In the genomic region with DNA sequence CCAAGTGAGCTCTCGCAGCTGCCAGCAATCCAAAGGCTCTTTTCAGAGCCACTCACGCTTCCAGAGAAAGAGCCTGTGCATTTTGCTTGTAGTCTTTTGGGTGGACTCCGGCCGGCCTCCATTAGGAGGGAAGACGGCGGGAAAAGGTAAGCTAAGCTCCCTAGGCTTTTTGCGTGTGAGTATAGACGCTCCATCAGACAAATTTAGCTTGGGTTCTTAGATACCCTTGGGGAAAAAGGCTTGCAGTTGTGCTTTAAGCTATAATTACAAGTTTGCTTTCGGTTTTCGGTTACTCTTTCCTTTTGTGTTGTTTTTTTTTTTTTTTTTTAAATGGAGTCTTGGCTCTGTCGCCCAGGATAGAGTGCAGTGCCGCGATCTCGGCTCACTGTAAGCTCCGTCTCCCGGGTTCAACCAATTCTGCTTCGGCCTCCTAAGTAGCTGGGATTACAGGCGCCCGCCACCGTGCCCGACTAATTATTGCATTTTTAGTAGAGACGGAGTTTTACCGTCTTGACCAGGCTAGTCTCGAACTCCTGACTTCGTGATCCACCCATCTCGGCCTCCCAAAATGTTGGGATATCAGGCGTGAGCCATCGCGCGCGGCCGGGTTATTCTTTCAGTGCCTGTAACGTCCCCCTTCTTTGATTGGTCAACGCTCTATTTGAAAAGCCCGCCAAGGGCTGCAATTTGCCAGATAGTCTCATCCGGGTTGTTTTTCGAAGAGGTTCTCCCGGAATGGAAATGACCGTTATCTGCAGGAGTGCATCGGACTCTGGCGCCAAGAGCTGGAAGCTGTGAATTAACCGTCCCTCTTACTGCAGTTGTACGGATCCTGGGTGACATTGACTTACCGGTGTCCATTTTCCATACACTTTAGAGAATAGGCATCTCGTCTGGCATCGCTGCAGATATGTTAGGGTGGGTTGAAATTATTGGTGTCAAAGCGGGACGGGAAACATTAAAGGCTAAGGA, we compare ENCODE assay signal across 8 cellular contexts. TPM values are rescaled to one million over a fixed set of nuclear protein-coding genes. Genes with fewer than 3 reads are reported as not detected.
DNase-seq lines count a peak whose midpoint lies in the region; ATAC-seq and TF ChIP-seq lines count a peak whose summit lies in the region.

No MANE protein-coding gene starts in this region.

- H3K9me3 ChIP-seq in liver (ENCODE audit: control insufficient read depth in 4 of 4, low read length in 3 of 4) = peaks cover 0 to 12% (median 0%) of the 10 kb centered on the region in 4 donors

- no peaks in the 10 kb centered on the region for H3K27me3 ChIP-seq in liver (ENCODE audit: control insufficient read depth in 4 of 4, insufficient read depth in 4 of 4, low read length in 3 of 4)

- peak overlapping the region; percentile 56 to 96 for H3K9ac ChIP-seq in liver (ENCODE audit: low read depth in 1 of 2, low read length in 2 of 2)

- peaks cover 26% of the 10 kb centered on the region for H3K4me1 Mint-ChIP-seq in activated CD4-positive, alpha-beta T cell treated with anti-CD3 and anti-CD28 coated beads, Interleukin-2, amount 10 ng/mL, durations not matched to agents 7 days and 5 days

- no peak for ATAC-seq in HG02852 (IDR thresholded peaks at IDR 0.05; ENCODE audit: unreplicated experiment)

- peak overlapping the region; percentile 60 to 91 (median 89) for H3K4me3 ChIP-seq in liver (ENCODE audit: low read depth in 1 of 3, low read length in 3 of 3)

- H3K36me3 Mint-ChIP-seq in activated CD4-positive, alpha-beta T cell treated with anti-CD3 and anti-CD28 coated beads, Interleukin-2, amount 10 ng/mL, durations not matched to agents 7 days and 5 days (ENCODE audit: low read depth) = peaks cover 8% of the 10 kb centered on the region

- no peaks in the 10 kb centered on the region for H3K27me3 Mint-ChIP-seq in activated CD4-positive, alpha-beta T cell treated with anti-CD3 and anti-CD28 coated beads, Interleukin-2, amount 10 ng/mL, durations not matched to agents 7 days and 5 days

- H3K27ac Mint-ChIP-seq in activated CD4-positive, alpha-beta T cell treated with anti-CD3 and anti-CD28 coated beads, Interleukin-2, amount 10 ng/mL, durations not matched to agents 7 days and 5 days = no peak overlapping the region

- H3K27ac ChIP-seq in liver (ENCODE audit: low read depth in 1 of 2, low read length in 2 of 2) = peak overlapping the region; percentile 88 to 92

- TF ChIP-seq CTCF in liver (IDR thresholded peaks at IDR 0.05; ENCODE audit: low read depth, low read length, missing input control) = no peak

- no peaks in the 10 kb centered on the region for H3K9me3 Mint-ChIP-seq in activated CD4-positive, alpha-beta T cell treated with anti-CD3 and anti-CD28 coated beads, Interleukin-2, amount 10 ng/mL, durations not matched to agents 7 days and 5 days

- WGBS in liver = under 1% methylated on average over 48 of the region's 48 CpGs

- POLR2A ChIA-PET in HEK293T (lab: Yijun Ruan, JAX) = interaction anchor here (0.7 to 6.2 kb wide), 48 partner anchors 11 to 1873 kb away, joined by 3 to 422 read pairs (median 6); a partner anchor contains a TSS
- POLR2A ChIA-PET in activated CD4-positive, alpha-beta T cell treated with anti-CD3 and anti-CD28 coated beads, Interleukin-2, amount 10 ng/mL, durations not matched to agents 7 days and 5 days (lab: Charles Lee) = interaction anchor here (0.6 to 9.9 kb wide), 17 partner anchors 25 to 1872 kb away, joined by 3 to 593 read pairs (median 6); a partner anchor contains a TSS

- H3K4me3 Mint-ChIP-seq in activated CD4-positive, alpha-beta T cell treated with anti-CD3 and anti-CD28 coated beads, Interleukin-2, amount 10 ng/mL, durations not matched to agents 7 days and 5 days = no peak overlapping the region

- H3K36me3 ChIP-seq in liver (ENCODE audit: control insufficient read depth in 4 of 4, insufficient read depth in 3 of 4, low read depth in 1 of 4, low read length in 3 of 4) = no peaks in the 10 kb centered on the region

- H3K4me1 ChIP-seq in liver (ENCODE audit: control insufficient read depth in 4 of 4, insufficient read depth in 4 of 4, low read length in 3 of 4) = peaks cover 3 to 38% (median 18%) of the 10 kb centered on the region in 4 donors

- peak; percentile 92 to 95 for DNase-seq in AML-193 (lab: John Stamatoyannopoulos, UW)
- peak; percentile 56 for DNase-seq in HEK293T (ENCODE audit: extremely low spot score)
- peak; percentile 96 to 98 for DNase-seq in NCI-H524 (lab: John Stamatoyannopoulos, UW)
- peak; percentile 91 for DNase-seq in activated CD4-positive, alpha-beta T cell treated with anti-CD3 and anti-CD28 coated beads, Interleukin-2, amount 10 ng/mL, durations not matched to agents 7 days and 5 days
- peak; percentile 87 for DNase-seq in ecto neural progenitor cell (ENCODE audit: low spot score)
- DNase-seq in stimulated activated CD4-positive, alpha-beta T cell treated with anti-CD3 and anti-CD28 coated beads, Interleukin-4, amount 100 ng/mL, for 1 hour = peak; percentile 61

- CTCF ChIA-PET in HEK293T (lab: Yijun Ruan, JAX) = interaction anchor here (0.5 to 1.7 kb wide), 6 partner anchors 55 to 597 kb away, joined by 3 to 7 read pairs (median 4); a partner anchor contains a TSS
- CTCF ChIA-PET in activated CD4-positive, alpha-beta T cell treated with anti-CD3 and anti-CD28 coated beads, Interleukin-2, amount 10 ng/mL, durations not matched to agents 7 days and 5 days (lab: Charles Lee) = interaction anchor here (0.6 to 5.3 kb wide), 22 partner anchors 8 to 1712 kb away, joined by 3 to 47 read pairs (median 5); a partner anchor contains a TSS

- peak in 1 of 2 donors; percentile 14 for TF ChIP-seq RAD21 in liver (IDR thresholded peaks at IDR 0.05)

TF ChIP-seq in HEK293T, 16 proteins besides CTCF, POLR2A, EP300 and RAD21:
- peak; percentile 99 for TF ChIP-seq FOXM1 (IDR thresholded peaks at IDR 0.05; ENCODE audit: borderline replicate concordance)
- peak; percentile 6; the same call in 1 of the 2 replicates for TF ChIP-seq ELF4 (IDR thresholded peaks at IDR 0.05)
- TF ChIP-seq ZNF384 (IDR thresholded peaks at IDR 0.05) = peak; percentile 93
- TF ChIP-seq, protein P1, sequence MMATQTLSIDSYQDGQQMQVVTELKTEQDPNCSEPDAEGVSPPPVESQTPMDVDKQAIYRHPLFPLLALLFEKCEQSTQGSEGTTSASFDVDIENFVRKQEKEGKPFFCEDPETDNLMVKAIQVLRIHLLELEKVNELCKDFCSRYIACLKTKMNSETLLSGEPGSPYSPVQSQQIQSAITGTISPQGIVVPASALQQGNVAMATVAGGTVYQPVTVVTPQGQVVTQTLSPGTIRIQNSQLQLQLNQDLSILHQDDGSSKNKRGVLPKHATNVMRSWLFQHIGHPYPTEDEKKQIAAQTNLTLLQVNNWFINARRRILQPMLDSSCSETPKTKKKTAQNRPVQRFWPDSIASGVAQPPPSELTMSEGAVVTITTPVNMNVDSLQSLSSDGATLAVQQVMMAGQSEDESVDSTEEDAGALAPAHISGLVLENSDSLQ (IDR thresholded peaks at IDR 0.05) = peak; percentile 33; the same call in 1 of the 2 replicates
- no peak for TF ChIP-seq ARNT (IDR thresholded peaks at IDR 0.05)
- TF ChIP-seq NFRKB (IDR thresholded peaks at IDR 0.05) = 0 out of 2 replicates have a peak, but pooled peaks have one; percentile 22
- TF ChIP-seq SUZ12 (IDR thresholded peaks at IDR 0.05) = no peak
- TF ChIP-seq SP1 (IDR thresholded peaks at IDR 0.05) = no peak
- peak; percentile 87 for TF ChIP-seq L3MBTL2 (conservative IDR thresholded peaks at IDR 0.05)

TF ChIP-seq in liver, 16 proteins besides CTCF, POLR2A, EP300 and RAD21 (continues in another document):
- TF ChIP-seq, protein P2, sequence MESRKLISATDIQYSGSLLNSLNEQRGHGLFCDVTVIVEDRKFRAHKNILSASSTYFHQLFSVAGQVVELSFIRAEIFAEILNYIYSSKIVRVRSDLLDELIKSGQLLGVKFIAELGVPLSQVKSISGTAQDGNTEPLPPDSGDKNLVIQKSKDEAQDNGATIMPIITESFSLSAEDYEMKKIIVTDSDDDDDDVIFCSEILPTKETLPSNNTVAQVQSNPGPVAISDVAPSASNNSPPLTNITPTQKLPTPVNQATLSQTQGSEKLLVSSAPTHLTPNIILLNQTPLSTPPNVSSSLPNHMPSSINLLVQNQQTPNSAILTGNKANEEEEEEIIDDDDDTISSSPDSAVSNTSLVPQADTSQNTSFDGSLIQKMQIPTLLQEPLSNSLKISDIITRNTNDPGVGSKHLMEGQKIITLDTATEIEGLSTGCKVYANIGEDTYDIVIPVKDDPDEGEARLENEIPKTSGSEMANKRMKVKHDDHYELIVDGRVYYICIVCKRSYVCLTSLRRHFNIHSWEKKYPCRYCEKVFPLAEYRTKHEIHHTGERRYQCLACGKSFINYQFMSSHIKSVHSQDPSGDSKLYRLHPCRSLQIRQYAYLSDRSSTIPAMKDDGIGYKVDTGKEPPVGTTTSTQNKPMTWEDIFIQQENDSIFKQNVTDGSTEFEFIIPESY (IDR thresholded peaks at IDR 0.05) = peak; percentile 13
- TF ChIP-seq EGR1 (IDR thresholded peaks at IDR 0.05; ENCODE audit: low read depth in 2 of 2) (no peak), NR2F2 (IDR thresholded peaks at IDR 0.05) (no peak), HNF4G (IDR thresholded peaks at IDR 0.05) (no peak), RXRA (IDR thresholded peaks at IDR 0.05) (peak in 1 of 2 donors; percentile 27)
- TF ChIP-seq, protein P3, sequence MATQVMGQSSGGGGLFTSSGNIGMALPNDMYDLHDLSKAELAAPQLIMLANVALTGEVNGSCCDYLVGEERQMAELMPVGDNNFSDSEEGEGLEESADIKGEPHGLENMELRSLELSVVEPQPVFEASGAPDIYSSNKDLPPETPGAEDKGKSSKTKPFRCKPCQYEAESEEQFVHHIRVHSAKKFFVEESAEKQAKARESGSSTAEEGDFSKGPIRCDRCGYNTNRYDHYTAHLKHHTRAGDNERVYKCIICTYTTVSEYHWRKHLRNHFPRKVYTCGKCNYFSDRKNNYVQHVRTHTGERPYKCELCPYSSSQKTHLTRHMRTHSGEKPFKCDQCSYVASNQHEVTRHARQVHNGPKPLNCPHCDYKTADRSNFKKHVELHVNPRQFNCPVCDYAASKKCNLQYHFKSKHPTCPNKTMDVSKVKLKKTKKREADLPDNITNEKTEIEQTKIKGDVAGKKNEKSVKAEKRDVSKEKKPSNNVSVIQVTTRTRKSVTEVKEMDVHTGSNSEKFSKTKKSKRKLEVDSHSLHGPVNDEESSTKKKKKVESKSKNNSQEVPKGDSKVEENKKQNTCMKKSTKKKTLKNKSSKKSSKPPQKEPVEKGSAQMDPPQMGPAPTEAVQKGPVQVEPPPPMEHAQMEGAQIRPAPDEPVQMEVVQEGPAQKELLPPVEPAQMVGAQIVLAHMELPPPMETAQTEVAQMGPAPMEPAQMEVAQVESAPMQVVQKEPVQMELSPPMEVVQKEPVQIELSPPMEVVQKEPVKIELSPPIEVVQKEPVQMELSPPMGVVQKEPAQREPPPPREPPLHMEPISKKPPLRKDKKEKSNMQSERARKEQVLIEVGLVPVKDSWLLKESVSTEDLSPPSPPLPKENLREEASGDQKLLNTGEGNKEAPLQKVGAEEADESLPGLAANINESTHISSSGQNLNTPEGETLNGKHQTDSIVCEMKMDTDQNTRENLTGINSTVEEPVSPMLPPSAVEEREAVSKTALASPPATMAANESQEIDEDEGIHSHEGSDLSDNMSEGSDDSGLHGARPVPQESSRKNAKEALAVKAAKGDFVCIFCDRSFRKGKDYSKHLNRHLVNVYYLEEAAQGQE (IDR thresholded peaks at IDR 0.05) = no peak

RNA-seq across cellular contexts. Expression of a gene that starts 18.1 kb away (rescaled TPM):
- total RNA-seq in activated CD4-positive, alpha-beta T cell treated with anti-CD3 and anti-CD28 coated beads, Interleukin-2, amount 10 ng/mL, durations not matched to agents 7 days and 5 days = not detected
- not detected for total RNA-seq in liver
- polyA plus RNA-seq in liver = not detected
